Comparison of ENCODE assay signal across 20 cellular contexts in genomic region chr2:80496770-80497169, GRCh38.
DNase-seq lines count a peak whose midpoint lies in the region; ATAC-seq, FAIRE-seq and TF ChIP-seq lines count a peak whose summit lies in the region.
"Had no signal": no experiment of that assay in that cellular context is flagged by ENCODE, and none has a peak within 500 bp of the region (broad histone marks: within the 10 kb centered on the region; RNA-seq: fewer than 3 reads in every experiment).

No MANE protein-coding gene starts in this region.

- no peaks in the 10 kb centered on the region for H3K36me3 ChIP-seq in breast epithelium
- H3K36me3 ChIP-seq in astrocyte (ENCODE audit: insufficient read depth, low read length): no peaks in the 10 kb centered on the region
- no peaks in the 10 kb centered on the region for H3K36me3 ChIP-seq in CD4-positive, alpha-beta memory T cell (ENCODE audit: insufficient read depth, low read length)
- H3K36me3 ChIP-seq: gastrocnemius medialis had no signal

- TF ChIP-seq POLR2A in breast epithelium (IDR thresholded peaks at IDR 0.05): no peak

- H3K9ac ChIP-seq in astrocyte (ENCODE audit: low read length): no peak overlapping the region

- peak overlapping the region; percentile 60 for H3K4me2 ChIP-seq in astrocyte (ENCODE audit: low read length)

- DNase-seq in MCF 10A (ENCODE audit: unreplicated experiment) (peak; percentile 77), breast epithelium (ENCODE audit: low spot score in 2 of 2) (no peak), astrocyte (ENCODE audit: low read depth) (peak; percentile 83), glomerular visceral epithelial cell (ENCODE audit: extremely low spot score) (peak; percentile 38), posterior vena cava (ENCODE audit: low spot score) (no peak), Right ventricle myocardium inferior (ENCODE audit: missing footprints) (no peak)
- no peak for DNase-seq in CD4-positive, alpha-beta memory T cell
- DNase-seq: activated CD8-positive, alpha-beta T cell treated with anti-CD3 and anti-CD28 coated beads, Interleukin-2, amount 10 ng/mL, durations not matched to agents 7 days and 5 days; activated naive CD4-positive, alpha-beta T cell; gastrocnemius medialis; naive thymus-derived CD8-positive, alpha-beta T cell; T-helper 9 cell; testis had no signal

- no TSS peak for BruUV-seq in MCF 10A (replicated peaks; lab: Mats Ljungman, UMichigan)

- intact Hi-C loops in MCF 10A (cut with micrococcal nuclease): loop anchor here (5.0 kb wide), 2 partner anchors 409 to 559 kb away; no protein-coding TSS in a partner anchor
- intact Hi-C loops in breast epithelium (cut with DNase I; ENCODE audit: low total_unique reads): no loop called here
- intact Hi-C loops in posterior vena cava (cut with DNase I): no loop called here
- intact Hi-C loops in Right ventricle myocardium inferior (cut with DNase I): loop anchor here (5.0 kb wide), 1 partner anchor 424 kb away; no protein-coding TSS in a partner anchor
- intact Hi-C loops in CD4-positive, alpha-beta memory T cell (cut with micrococcal nuclease): no loop called here

- H3K9me3 Mint-ChIP-seq in MCF 10A (ENCODE audit: unreplicated experiment): no peaks in the 10 kb centered on the region
- no peaks in the 10 kb centered on the region for H3K9me3 Mint-ChIP-seq in astrocyte (ENCODE audit: unreplicated experiment)
- H3K9me3 Mint-ChIP-seq in CD4-positive, alpha-beta memory T cell: peaks cover 0 to 32% (median 15%) of the 10 kb centered on the region in 8 donors

- peaks cover 13% of the 10 kb centered on the region for H3K4me1 Mint-ChIP-seq in MCF 10A (ENCODE audit: insufficient read depth, unreplicated experiment)
- H3K4me1 Mint-ChIP-seq in astrocyte (ENCODE audit: low read depth, unreplicated experiment): peaks cover 21% of the 10 kb centered on the region
- no peaks in the 10 kb centered on the region for H3K4me1 Mint-ChIP-seq in CD4-positive, alpha-beta memory T cell
- H3K4me1 Mint-ChIP-seq: naive thymus-derived CD8-positive, alpha-beta T cell had no signal

- H3K27me3 Mint-ChIP-seq in MCF 10A (ENCODE audit: insufficient read depth, unreplicated experiment) (no peaks in the 10 kb centered on the region), astrocyte (ENCODE audit: low read depth, unreplicated experiment) (no peaks in the 10 kb centered on the region)
- no peaks in the 10 kb centered on the region for H3K27me3 Mint-ChIP-seq in CD4-positive, alpha-beta memory T cell
- H3K27me3 Mint-ChIP-seq: naive thymus-derived CD8-positive, alpha-beta T cell had no signal

- no peaks in the 10 kb centered on the region for H3K79me2 ChIP-seq in astrocyte (ENCODE audit: insufficient read depth, low read length)

- H3K4me3 Mint-ChIP-seq in MCF 10A (ENCODE audit: unreplicated experiment) (no peak overlapping the region), astrocyte (ENCODE audit: unreplicated experiment) (no peak overlapping the region)
- no peak overlapping the region for H3K4me3 Mint-ChIP-seq in CD4-positive, alpha-beta memory T cell
- H3K4me3 Mint-ChIP-seq: activated CD8-positive, alpha-beta T cell treated with anti-CD3 and anti-CD28 coated beads, Interleukin-2, amount 10 ng/mL, durations not matched to agents 7 days and 5 days; naive thymus-derived CD8-positive, alpha-beta T cell had no signal

- ATAC-seq in HG03025 (IDR thresholded peaks at IDR 0.05; ENCODE audit: low FRiP score, unreplicated experiment) (no peak), Right ventricle myocardium inferior (no peak)
- ATAC-seq: activated CD8-positive, alpha-beta T cell treated with anti-CD3 and anti-CD28 coated beads, Interleukin-2, amount 10 ng/mL, durations not matched to agents 7 days and 5 days; gastrocnemius medialis; naive thymus-derived CD8-positive, alpha-beta T cell; Panc1; sciatic nerve had no signal

- H3K4me3 ChIP-seq in breast epithelium (no peak overlapping the region), astrocyte (ENCODE audit: insufficient read depth, low read depth, low read length) (no peak overlapping the region)
- no peak overlapping the region for H3K4me3 ChIP-seq in CD4-positive, alpha-beta memory T cell (ENCODE audit: low read length in 2 of 2)
- H3K4me3 ChIP-seq: gastrocnemius medialis, testis had no signal

- H2AFZ ChIP-seq in astrocyte (ENCODE audit: low read depth, low read length): peak overlapping the region; percentile 57

- H3K27ac ChIP-seq in breast epithelium: no peak overlapping the region
- peak overlapping the region; percentile 61 for H3K27ac ChIP-seq in astrocyte (ENCODE audit: low read depth, low read length)
- H3K27ac ChIP-seq in CD4-positive, alpha-beta memory T cell (ENCODE audit: low read depth, low read length): no peak overlapping the region
- H3K27ac ChIP-seq: 22Rv1, gastrocnemius medialis, testis had no signal

- H3K9me3 ChIP-seq in breast epithelium (no peaks in the 10 kb centered on the region), astrocyte (ENCODE audit: insufficient read depth, low read depth, low read length) (no peaks in the 10 kb centered on the region)
- H3K9me3 ChIP-seq in CD4-positive, alpha-beta memory T cell (ENCODE audit: control insufficient read depth in 1 of 2, low read length in 2 of 2): no peaks in the 10 kb centered on the region
- H3K9me3 ChIP-seq: gastrocnemius medialis, testis had no signal

- H3K36me3 Mint-ChIP-seq in MCF 10A (ENCODE audit: insufficient read depth, unreplicated experiment): no peaks in the 10 kb centered on the region
- H3K36me3 Mint-ChIP-seq in astrocyte (ENCODE audit: low read depth, unreplicated experiment): no peaks in the 10 kb centered on the region
- H3K36me3 Mint-ChIP-seq in CD4-positive, alpha-beta memory T cell: no peaks in the 10 kb centered on the region
- H3K36me3 Mint-ChIP-seq: naive thymus-derived CD8-positive, alpha-beta T cell had no signal

- H3K4me1 ChIP-seq in breast epithelium: no peaks in the 10 kb centered on the region
- H3K4me1 ChIP-seq in astrocyte (ENCODE audit: insufficient read depth, low read length): peaks cover 15% of the 10 kb centered on the region
- no peaks in the 10 kb centered on the region for H3K4me1 ChIP-seq in CD4-positive, alpha-beta memory T cell (ENCODE audit: insufficient read depth, low read length)
- H3K4me1 ChIP-seq: gastrocnemius medialis, testis had no signal

- POLR2A ChIA-PET in MCF 10A (lab: Yijun Ruan, JAX): no interaction called here
- POLR2A ChIA-PET in CD4-positive, alpha-beta memory T cell (lab: Charles Lee; ENCODE audit: partially characterized antibody): no interaction called here

- no peaks in the 10 kb centered on the region for H3K27me3 ChIP-seq in breast epithelium
- H3K27me3 ChIP-seq in astrocyte (ENCODE audit: insufficient read depth, low read length): no peaks in the 10 kb centered on the region
- no peaks in the 10 kb centered on the region for H3K27me3 ChIP-seq in CD4-positive, alpha-beta memory T cell (ENCODE audit: insufficient read depth, low read length)
- H3K27me3 ChIP-seq: gastrocnemius medialis, testis had no signal

- no peaks in the 10 kb centered on the region for H4K20me1 ChIP-seq in astrocyte (ENCODE audit: insufficient read depth, low read length)

- H3K27ac Mint-ChIP-seq in MCF 10A (ENCODE audit: low read depth, unreplicated experiment) (peak overlapping the region; percentile 73), astrocyte (ENCODE audit: unreplicated experiment) (peak overlapping the region; percentile 48)
- H3K27ac Mint-ChIP-seq in CD4-positive, alpha-beta memory T cell: no peak overlapping the region
- H3K27ac Mint-ChIP-seq: activated CD8-positive, alpha-beta T cell treated with anti-CD3 and anti-CD28 coated beads, Interleukin-2, amount 10 ng/mL, durations not matched to agents 7 days and 5 days; naive thymus-derived CD8-positive, alpha-beta T cell had no signal

- TF ChIP-seq CTCF in MCF 10A (IDR thresholded peaks at IDR 0.05; ENCODE audit: unreplicated experiment) (no peak), breast epithelium (IDR thresholded peaks at IDR 0.05) (no peak), astrocyte (IDR thresholded peaks at IDR 0.05; ENCODE audit: insufficient read depth, low read depth, low read length) (no peak)

- peak; percentile 59 for FAIRE-seq in astrocyte (lab: Jason Lieb, UNC)
- FAIRE-seq: GM12892, GM19239, H1 had no signal

- CTCF ChIA-PET in MCF 10A (lab: Yijun Ruan, JAX): interaction anchor here (0.7 to 6.6 kb wide), 3 partner anchors 166 to 258 kb away, joined by 4 to 84 read pairs (median 5); no protein-coding TSS in a partner anchor
- CTCF ChIA-PET in CD4-positive, alpha-beta memory T cell (lab: Charles Lee; ENCODE audit: partially characterized antibody): no interaction called here

Comparison
In these comparisons a context has a peak if more than half of its experiments do, and no peak if none do; other contexts are left out.
1. DNase-seq: peak in MCF 10A (single experiment), astrocyte (single experiment) and glomerular visceral epithelial cell (single experiment); none in breast epithelium (0 of 2), posterior vena cava (single experiment), Right ventricle myocardium inferior (single experiment) and CD4-positive, alpha-beta memory T cell (0 of 5).
2. intact Hi-C loops: an anchor here in MCF 10A (5.0 kb wide) and Right ventricle myocardium inferior (5.0 kb wide); none called in breast epithelium, posterior vena cava and CD4-positive, alpha-beta memory T cell.
3. H3K27ac Mint-ChIP-seq: peak in MCF 10A (single experiment) and astrocyte (single experiment); none in CD4-positive, alpha-beta memory T cell (0 of 7).